ENCODE assay signal across 3 cellular contexts in the genomic region with DNA sequence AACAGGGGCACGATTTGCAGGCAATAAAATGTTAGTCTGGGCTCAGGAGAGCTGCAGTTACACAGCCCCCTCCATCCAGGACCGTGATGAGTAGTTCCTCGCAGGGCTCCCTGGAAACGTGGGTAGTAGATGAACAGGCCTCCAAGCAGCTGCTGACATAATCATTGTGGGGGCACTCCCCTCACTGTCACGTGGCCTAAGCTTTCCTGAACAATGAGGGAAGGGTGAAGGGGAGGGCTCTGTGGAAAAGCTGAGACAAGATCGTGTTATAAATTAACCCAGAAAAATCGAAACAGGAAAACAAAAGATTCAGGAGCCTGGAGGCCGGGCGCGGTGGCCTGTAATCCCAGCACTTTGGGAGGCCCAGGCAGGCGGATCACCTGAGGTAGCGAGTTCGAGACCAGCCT.
TF ChIP-seq lines count a peak whose summit lies in the region.

No MANE protein-coding gene starts in this region.

TF ChIP-seq in HCT116, 20 proteins besides CTCF, POLR2A, EP300 and RAD21:
- TF ChIP-seq, protein P1, sequence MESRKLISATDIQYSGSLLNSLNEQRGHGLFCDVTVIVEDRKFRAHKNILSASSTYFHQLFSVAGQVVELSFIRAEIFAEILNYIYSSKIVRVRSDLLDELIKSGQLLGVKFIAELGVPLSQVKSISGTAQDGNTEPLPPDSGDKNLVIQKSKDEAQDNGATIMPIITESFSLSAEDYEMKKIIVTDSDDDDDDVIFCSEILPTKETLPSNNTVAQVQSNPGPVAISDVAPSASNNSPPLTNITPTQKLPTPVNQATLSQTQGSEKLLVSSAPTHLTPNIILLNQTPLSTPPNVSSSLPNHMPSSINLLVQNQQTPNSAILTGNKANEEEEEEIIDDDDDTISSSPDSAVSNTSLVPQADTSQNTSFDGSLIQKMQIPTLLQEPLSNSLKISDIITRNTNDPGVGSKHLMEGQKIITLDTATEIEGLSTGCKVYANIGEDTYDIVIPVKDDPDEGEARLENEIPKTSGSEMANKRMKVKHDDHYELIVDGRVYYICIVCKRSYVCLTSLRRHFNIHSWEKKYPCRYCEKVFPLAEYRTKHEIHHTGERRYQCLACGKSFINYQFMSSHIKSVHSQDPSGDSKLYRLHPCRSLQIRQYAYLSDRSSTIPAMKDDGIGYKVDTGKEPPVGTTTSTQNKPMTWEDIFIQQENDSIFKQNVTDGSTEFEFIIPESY (IDR thresholded peaks at IDR 0.05; ENCODE audit: extremely low read depth, insufficient replicate concordance, low read length): no peak
- TF ChIP-seq TCF7L2 (IDR thresholded peaks at IDR 0.05; ENCODE audit: borderline replicate concordance, extremely low read depth, insufficient read depth, insufficient read length) (no peak), CBX3 (IDR thresholded peaks at IDR 0.05; ENCODE audit: low read depth) (no peak)
- TF ChIP-seq, protein P2, sequence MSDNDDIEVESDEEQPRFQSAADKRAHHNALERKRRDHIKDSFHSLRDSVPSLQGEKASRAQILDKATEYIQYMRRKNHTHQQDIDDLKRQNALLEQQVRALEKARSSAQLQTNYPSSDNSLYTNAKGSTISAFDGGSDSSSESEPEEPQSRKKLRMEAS (IDR thresholded peaks at IDR 0.05): peak; percentile 58

TF ChIP-seq in WTC11, 78 proteins besides CTCF, POLR2A, EP300 and RAD21:
- TF ChIP-seq, protein P3, sequence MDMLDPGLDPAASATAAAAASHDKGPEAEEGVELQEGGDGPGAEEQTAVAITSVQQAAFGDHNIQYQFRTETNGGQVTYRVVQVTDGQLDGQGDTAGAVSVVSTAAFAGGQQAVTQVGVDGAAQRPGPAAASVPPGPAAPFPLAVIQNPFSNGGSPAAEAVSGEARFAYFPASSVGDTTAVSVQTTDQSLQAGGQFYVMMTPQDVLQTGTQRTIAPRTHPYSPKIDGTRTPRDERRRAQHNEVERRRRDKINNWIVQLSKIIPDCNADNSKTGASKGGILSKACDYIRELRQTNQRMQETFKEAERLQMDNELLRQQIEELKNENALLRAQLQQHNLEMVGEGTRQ (CRISPR knock-in tag; IDR thresholded peaks at IDR 0.05): peak; percentile 51
- no peak for TF ChIP-seq MYBL2 (CRISPR knock-in tag; IDR thresholded peaks at IDR 0.05)

TF ChIP-seq in H1, 55 proteins besides CTCF, POLR2A, EP300 and RAD21:
- TF ChIP-seq MAFK (IDR thresholded peaks at IDR 0.05; ENCODE audit: low read depth, low read length) (no peak), SAP30 (IDR thresholded peaks at IDR 0.05; ENCODE audit: insufficient read depth, insufficient replicate concordance, low read length) (no peak), CBX8 (IDR thresholded peaks at IDR 0.05; ENCODE audit: borderline replicate concordance, low read depth, low read length) (no peak), RFX5 (IDR thresholded peaks at IDR 0.05; ENCODE audit: borderline replicate concordance, low read depth, low read length) (no peak), ASH2L (IDR thresholded peaks at IDR 0.05; ENCODE audit: low read length) (no peak), SP2 (IDR thresholded peaks at IDR 0.05; ENCODE audit: low read length) (no peak)
- TF ChIP-seq, protein P2 (IDR thresholded peaks at IDR 0.05): no peak
